8 cellular contexts compared by ENCODE assay signal in the genomic region with DNA sequence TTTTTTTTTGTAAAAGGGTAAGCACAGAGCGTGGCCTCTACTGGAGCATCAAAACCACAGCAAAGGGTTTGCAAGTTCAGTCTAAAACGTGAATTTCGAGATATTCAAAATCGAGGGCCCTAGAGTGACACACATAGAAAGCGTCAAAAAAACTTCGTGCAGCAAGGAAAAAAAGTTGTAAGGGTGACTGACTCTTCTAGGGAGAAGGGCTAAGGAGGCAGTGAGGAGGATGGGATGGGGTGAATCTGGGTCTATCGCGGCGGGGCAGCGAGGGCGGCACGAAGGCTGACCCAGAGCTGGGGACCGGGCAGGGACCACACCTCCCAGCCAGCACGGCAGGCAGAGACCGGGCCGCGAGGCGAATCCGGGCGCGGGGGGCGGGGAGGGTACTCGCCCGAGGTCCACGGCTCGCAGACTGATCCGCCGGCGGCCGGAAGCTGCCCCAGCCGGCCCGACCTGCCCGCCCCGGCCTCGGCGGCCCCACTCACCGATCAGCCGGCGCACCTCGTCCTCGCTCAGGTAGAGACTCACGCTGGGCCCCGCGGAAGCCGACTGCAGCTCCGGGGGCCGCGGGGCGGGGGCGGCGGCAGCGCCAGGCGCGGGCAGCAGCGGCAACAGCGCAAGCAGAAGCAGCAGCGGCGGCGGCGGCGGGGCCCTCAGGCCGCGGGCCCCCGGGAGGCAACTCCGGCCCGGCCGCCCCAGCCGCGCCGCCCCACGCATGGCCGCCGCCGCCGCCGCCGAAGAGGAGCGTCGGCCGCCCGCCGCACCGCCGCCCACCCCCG. TPM values are rescaled to one million over a fixed set of nuclear protein-coding genes. Genes with fewer than 3 reads are reported as not detected.
DNase-seq lines count a peak whose midpoint lies in the region; ATAC-seq and TF ChIP-seq lines count a peak whose summit lies in the region.

No MANE protein-coding gene starts in this region.

- H3K9me3 ChIP-seq in trophoblast cell (ENCODE audit: insufficient read depth, low read depth, low read length) (no peaks in the 10 kb centered on the region), uterus (no peaks in the 10 kb centered on the region)

- peak overlapping the region; percentile 89 for H2BK5ac ChIP-seq in trophoblast cell (ENCODE audit: low read depth, low read length, poor library complexity)

- no CpG with 5 or more reads among the region's 85 CpGs for WGBS in trophoblast cell (ENCODE audit: extremely low coverage, insufficient coverage, insufficient read length)

- peak overlapping the region; percentile 84 for H4K91ac ChIP-seq in trophoblast cell (ENCODE audit: low read depth, low read length)

- peak overlapping the region; percentile 98 for H3K18ac ChIP-seq in trophoblast cell (ENCODE audit: low read length)

- peak overlapping the region; percentile 79 for H3K27ac ChIP-seq in C4-2B
- peak overlapping the region; percentile 96 for H3K27ac ChIP-seq in trophoblast cell (ENCODE audit: low read depth, low read length)
- peak overlapping the region; percentile 96 to 97 for H3K27ac ChIP-seq in uterus

- peaks cover 5% of the 10 kb centered on the region for H3K9me3 Mint-ChIP-seq in activated naive CD8-positive, alpha-beta T cell (ENCODE audit: low read depth)

- peaks cover 62% of the 10 kb centered on the region for H3K4me1 Mint-ChIP-seq in activated naive CD8-positive, alpha-beta T cell (ENCODE audit: low read depth)

- H3K4ac ChIP-seq in trophoblast cell (ENCODE audit: low read depth, low read length) = peak overlapping the region; percentile 9

- intact Hi-C loops in cardiac septum (cut with DNase I) (loop anchor here (5.0 kb wide), 1 partner anchor 122 kb away; the partner anchor contains the start of gene AMOTL2), uterus (cut with DNase I; ENCODE audit: low total_unique reads) (no loop called here)

- H3K27me3 ChIP-seq in trophoblast cell (ENCODE audit: insufficient read depth, low read length) (no peaks in the 10 kb centered on the region), uterus (no peaks in the 10 kb centered on the region)

- no peak overlapping the region for H2BK12ac ChIP-seq in trophoblast cell (ENCODE audit: low read length)

- H4K12ac ChIP-seq in trophoblast cell (ENCODE audit: low read depth, low read length) = peak overlapping the region; percentile 65

- peak overlapping the region; percentile 96 for H3K27ac Mint-ChIP-seq in activated naive CD8-positive, alpha-beta T cell

- DNase-seq in SK-N-DZ (ENCODE audit: low spot score) (peak; percentile 20), cardiac septum (ENCODE audit: low spot score) (peak; percentile 82), trophoblast cell (peak; percentile 48 to 70), uterus (peak; percentile 32 to 57)

- no peak overlapping the region for H3K23ac ChIP-seq in trophoblast cell (ENCODE audit: low read length)

- H3K79me2 ChIP-seq in trophoblast cell (ENCODE audit: control insufficient read depth, insufficient read depth, low read length, poor library complexity) = peaks cover 16% of the 10 kb centered on the region

- H3K4me2 ChIP-seq in trophoblast cell (ENCODE audit: low read length) = peak overlapping the region; percentile 76

- H3K14ac ChIP-seq in trophoblast cell (ENCODE audit: low read length) = peak overlapping the region; percentile 90

- peak overlapping the region; percentile 91 for H2BK120ac ChIP-seq in trophoblast cell (ENCODE audit: insufficient read depth, low read length, poor library complexity)

- ATAC-seq in GM19324 (IDR thresholded peaks at IDR 0.05; ENCODE audit: low FRiP score, unreplicated experiment) (peak; percentile 63), HG03354 (IDR thresholded peaks at IDR 0.05; ENCODE audit: poor library complexity, severe bottlenecking, unreplicated experiment) (peak; percentile 51)

- peaks cover 8% of the 10 kb centered on the region for H3K36me3 Mint-ChIP-seq in activated naive CD8-positive, alpha-beta T cell

- H2AFZ ChIP-seq in trophoblast cell (ENCODE audit: insufficient read depth, low read length, poor library complexity) = peak overlapping the region; percentile 91

- TF ChIP-seq CTCF in C4-2B (conservative IDR thresholded peaks at IDR 0.05) = no peak
- no peak for TF ChIP-seq CTCF in uterus (IDR thresholded peaks at IDR 0.05)

- no peaks in the 10 kb centered on the region for H3K27me3 Mint-ChIP-seq in activated naive CD8-positive, alpha-beta T cell

- no peaks in the 10 kb centered on the region for H3K36me3 ChIP-seq in trophoblast cell (ENCODE audit: control insufficient read depth in 1 of 2, insufficient read depth in 2 of 2, low read length in 2 of 2)
- no peaks in the 10 kb centered on the region for H3K36me3 ChIP-seq in uterus

- peak overlapping the region; percentile 79 for H4K8ac ChIP-seq in trophoblast cell (ENCODE audit: low read depth, low read length)

- H3K4me3 Mint-ChIP-seq in activated naive CD8-positive, alpha-beta T cell = peak overlapping the region; percentile 94

- H3K9ac ChIP-seq in trophoblast cell (ENCODE audit: low read length) = peak overlapping the region; percentile 96

- peak overlapping the region; percentile 94 for H3K4me3 ChIP-seq in trophoblast cell (ENCODE audit: low read depth, low read length)
- H3K4me3 ChIP-seq in uterus = peak overlapping the region; percentile 70 to 96

- H3K4me1 ChIP-seq in trophoblast cell (ENCODE audit: control insufficient read depth in 1 of 2, insufficient read depth in 2 of 2, low read length in 2 of 2) = peaks cover 8 to 12% of the 10 kb centered on the region in 2 experiments
- peaks cover 5 to 10% of the 10 kb centered on the region in 2 donors for H3K4me1 ChIP-seq in uterus

- peaks cover 9% of the 10 kb centered on the region for H3K79me1 ChIP-seq in trophoblast cell (ENCODE audit: low read length)

- no peak overlapping the region for H2AK5ac ChIP-seq in trophoblast cell (ENCODE audit: low read length)

- no peak for TF ChIP-seq POLR2A in uterus (IDR thresholded peaks at IDR 0.05)

RNA-seq across cellular contexts. Expression of gene RYK, which starts 0.5 kb away (rescaled TPM):
- 51.9 and 52.6 TPM in 2 replicates for polyA plus RNA-seq in SK-N-DZ (2014; cell fraction: cytosol; rRNA removed)
- 66.4 and 82.8 TPM in 2 replicates for polyA plus RNA-seq in SK-N-DZ (2014; cell fraction: nucleus; rRNA removed)
- total RNA-seq in cardiac septum (44.2 TPM), uterus (100 to 1,000 TPM in 3 of 4 donors, 10 to 100 TPM in 1; 54.3 to 225 (median 138) TPM)
- polyA plus RNA-seq in trophoblast cell (2013) = 52.2 and 52.9 TPM in 2 replicates

Comparison
In these comparisons a context has a peak if more than half of its experiments do, and no peak if none do; other contexts are left out.
1. Peak in every context shown above with its lines: DNase-seq, ATAC-seq, H3K4me3 ChIP-seq and H3K27ac ChIP-seq.
2. DNase-seq: peak in every context shown above with its lines; median percentile 82 in cardiac septum; 59 in trophoblast cell; 44 in uterus; 20 in SK-N-DZ.